ENCODE assay signal across 11 cellular contexts in genomic region chr2:232854082-232854481, GRCh38. TPM values are rescaled to one million over a fixed set of nuclear protein-coding genes. Genes with fewer than 3 reads are reported as not detected.
DNase-seq lines count a peak whose midpoint lies in the region; ATAC-seq, FAIRE-seq and TF ChIP-seq lines count a peak whose summit lies in the region.
"Had no signal": no experiment of that assay in that cellular context is flagged by ENCODE, and none has a peak within 500 bp of the region (broad histone marks: within the 10 kb centered on the region; RNA-seq: fewer than 3 reads in every experiment).

No MANE protein-coding gene starts in this region.

- TF ChIP-seq CTCF in omental fat pad (IDR thresholded peaks at IDR 0.05), result no peak

- ATAC-seq in omental fat pad (ENCODE audit: low FRiP score), result peak; percentile 46

- no peak overlapping the region for H3K4me3 Mint-ChIP-seq in activated naive CD4-positive, alpha-beta T cell treated with anti-CD3 and anti-CD28 coated beads, Interleukin-2, amount 10 ng/mL, durations not matched to agents 7 days and 5 days

- in situ Hi-C loops in Caki2 (cut with HindIII; ENCODE audit: low pct_unique_long_range_greater_than_20kb, low sequenced_read_pairs), result no loop called here

- H3K27me3 Mint-ChIP-seq in activated naive CD4-positive, alpha-beta T cell treated with anti-CD3 and anti-CD28 coated beads, Interleukin-2, amount 10 ng/mL, durations not matched to agents 7 days and 5 days, result no peaks in the 10 kb centered on the region

- peak; percentile 82 for FAIRE-seq in endometrium (lab: Jason Lieb, UNC)

- no peaks in the 10 kb centered on the region for H3K4me1 Mint-ChIP-seq in activated naive CD4-positive, alpha-beta T cell treated with anti-CD3 and anti-CD28 coated beads, Interleukin-2, amount 10 ng/mL, durations not matched to agents 7 days and 5 days

- peaks cover 59% of the 10 kb centered on the region for H3K36me3 Mint-ChIP-seq in activated naive CD4-positive, alpha-beta T cell treated with anti-CD3 and anti-CD28 coated beads, Interleukin-2, amount 10 ng/mL, durations not matched to agents 7 days and 5 days

- DNase-seq in Caki2 (ENCODE audit: low read depth) (peak; percentile 84), NCI-H69 (lab: John Stamatoyannopoulos, UW) (peak; percentile 17), omental fat pad (ENCODE audit: low spot score) (peak; percentile 43), NCI-H526 (lab: John Stamatoyannopoulos, UW) (no peak), NCI-H2196 treated with DMSO at 0.1 percent for 48 hours (lab: John Stamatoyannopoulos, UW; ENCODE audit: unreplicated experiment) (no peak), NCI-H524 treated with DMSO at 0.1 percent for 48 hours (lab: John Stamatoyannopoulos, UW) (no peak)
- DNase-seq in activated naive CD4-positive, alpha-beta T cell treated with anti-CD3 and anti-CD28 coated beads, Interleukin-2, amount 10 ng/mL, durations not matched to agents 7 days and 5 days, result no peak
- DNase-seq: DND-41; NCI-H2171 treated with DMSO at 0.1 percent for 48 hours; stimulated activated naive CD4-positive, alpha-beta T cell had no signal

- no peak overlapping the region for H3K27ac Mint-ChIP-seq in activated naive CD4-positive, alpha-beta T cell treated with anti-CD3 and anti-CD28 coated beads, Interleukin-2, amount 10 ng/mL, durations not matched to agents 7 days and 5 days

- CTCF ChIA-PET in activated naive CD4-positive, alpha-beta T cell treated with anti-CD3 and anti-CD28 coated beads, Interleukin-2, amount 10 ng/mL, durations not matched to agents 7 days and 5 days (lab: Charles Lee), result interaction anchor here (0.5 to 2.8 kb wide), 10 partner anchors 8 to 589 kb away, joined by 3 to 11 read pairs (median 5); no protein-coding TSS in a partner anchor

- no peaks in the 10 kb centered on the region for H3K9me3 Mint-ChIP-seq in activated naive CD4-positive, alpha-beta T cell treated with anti-CD3 and anti-CD28 coated beads, Interleukin-2, amount 10 ng/mL, durations not matched to agents 7 days and 5 days

RNA-seq across cellular contexts. Expression of gene SNORC, which starts 16.0 kb away (rescaled TPM):
- total RNA-seq in Caki2 (2014; rRNA removed; shearing (Covaris generic); ENCODE audit: low replicate concordance), result 2.0 and 14.6 TPM in 2 replicates
- under 1 TPM; 0.24 to 0.79 (median 0.40) TPM for total RNA-seq in omental fat pad

Comparison
In these comparisons a context has a peak if more than half of its experiments do, and no peak if none do; other contexts are left out.
1. DNase-seq: peak in Caki2 (single experiment), NCI-H69 (single experiment) and omental fat pad (single experiment); none in NCI-H526 (0 of 2), NCI-H2196 treated with DMSO at 0.1 percent for 48 hours (single experiment), activated naive CD4-positive, alpha-beta T cell treated with anti-CD3 and anti-CD28 coated beads, Interleukin-2, amount 10 ng/mL, durations not matched to agents 7 days and 5 days (single experiment) and NCI-H524 treated with DMSO at 0.1 percent for 48 hours (single experiment).